Comparison of ENCODE assay signal across 9 cellular contexts in the genomic region with DNA sequence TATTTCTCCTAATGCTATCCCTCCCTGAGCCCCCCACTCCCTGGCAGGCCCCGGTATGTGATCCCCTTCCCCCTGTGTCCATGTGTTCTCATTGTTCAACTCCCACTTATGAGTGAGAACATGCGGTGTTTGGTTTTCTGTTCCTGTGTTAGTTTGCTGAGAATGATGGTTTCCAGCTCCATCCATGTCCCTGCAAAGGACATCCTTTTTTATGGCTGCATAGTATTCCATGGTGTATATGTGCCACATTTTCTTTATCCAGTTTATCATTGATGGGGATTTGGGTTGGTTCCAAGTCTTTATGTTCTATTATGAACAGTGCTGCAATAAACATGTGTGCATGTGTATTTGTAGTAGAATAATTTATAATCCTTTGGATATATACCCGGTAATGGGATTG. TPM values are rescaled to one million over a fixed set of nuclear protein-coding genes. Genes with fewer than 3 reads are reported as not detected.
A peak's percentile ranks its signal among the peaks of the same experiment; 100 is the strongest.
DNase-seq lines count a peak whose midpoint lies in the region; ATAC-seq, FAIRE-seq and TF ChIP-seq lines count a peak whose summit lies in the region.
"Not testable (repeated sequence)": the region's sequence is repeated elsewhere in the genome, so short reads cannot be mapped to it uniquely, and the experiment has no call there.
"Had no signal": no experiment of that assay in that cellular context is flagged by ENCODE, and none has a peak within 500 bp of the region (broad histone marks: within the 10 kb centered on the region; RNA-seq: fewer than 3 reads in every experiment).

No MANE protein-coding gene starts in this region.

- not testable (repeated sequence) for H3K36me3 ChIP-seq in HEK293 (ENCODE audit: control insufficient read depth in 2 of 2, insufficient read depth in 1 of 2, low read length in 2 of 2); K562 (ENCODE audit: control insufficient read depth, insufficient read depth, low read length); esophagus muscularis mucosa

- not testable (repeated sequence) for H3K4me1 Mint-ChIP-seq in WTC11

- not testable (repeated sequence) for BruUV-seq in K562 (replicated peaks; lab: Mats Ljungman, UMichigan)

- not testable (repeated sequence) for TF ChIP-seq EP300 in K562 (IDR thresholded peaks at IDR 0.05; ENCODE audit: low read length); esophagus muscularis mucosa (IDR thresholded peaks at IDR 0.05)

- H3K4me3 Mint-ChIP-seq in WTC11: not testable (repeated sequence)

- H3K4me3 ChIP-seq in HEK293 (ENCODE audit: low read depth, low read length); K562; esophagus muscularis mucosa: not testable (repeated sequence)

- H3K27me3 Mint-ChIP-seq in WTC11 (ENCODE audit: low read depth): peaks cover 14% of the 10 kb centered on the region

- not testable (repeated sequence) for H3K27me3 ChIP-seq in K562 (ENCODE audit: control insufficient read depth in 2 of 2, insufficient read depth in 2 of 2, low read length in 2 of 2); esophagus muscularis mucosa

- H3K4me1 ChIP-seq in HEK293 (ENCODE audit: control insufficient read depth, insufficient read depth, low read length); K562 (replicated peaks in 1 of 2; ENCODE audit: control insufficient read depth in 2 of 2, insufficient read depth in 2 of 2, low read length in 2 of 2); esophagus muscularis mucosa: not testable (repeated sequence)

- not testable (repeated sequence) for DNase-seq in WTC11 (ENCODE audit: low spot score); K562 (ENCODE audit: extremely low read depth in 1 of 4, low spot score in 3 of 4)
- peak; percentile 2 for DNase-seq in esophagus muscularis mucosa (ENCODE audit: extremely low spot score)

- TF ChIP-seq CTCF in HEK293 (tag by site-specific recombination; IDR thresholded peaks at IDR 0.05); WTC11 (IDR thresholded peaks at IDR 0.05); K562 (IDR thresholded peaks at IDR 0.05 in 2 of 3, conservative IDR thresholded peaks at IDR 0.05 in 1 of 3; ENCODE audit: insufficient read depth in 2 of 3, low read depth in 1 of 3, low read length in 3 of 3); esophagus muscularis mucosa (IDR thresholded peaks at IDR 0.05): not testable (repeated sequence)

- not testable (repeated sequence) for H4K20me1 ChIP-seq in K562 (replicated peaks; ENCODE audit: control insufficient read depth, insufficient read depth, low read length)

- not testable (repeated sequence) for H3K27ac ChIP-seq in HEK293 (ENCODE audit: extremely low read depth, low read depth, low read length); K562 (ENCODE audit: extremely low read depth, low read depth, low read length); esophagus muscularis mucosa (replicated peaks in 1 of 4)

- H3K27ac Mint-ChIP-seq in WTC11: not testable (repeated sequence)

- intact Hi-C loops in K562 (cut with micrococcal nuclease); esophagus muscularis mucosa (cut with DNase I): not testable (repeated sequence)

- not testable (repeated sequence) for ATAC-seq in WTC11, K562

- not testable (repeated sequence) for FAIRE-seq in K562 (lab: Jason Lieb, UNC)

- not testable (repeated sequence) for H3K9me3 ChIP-seq in HEK293 (ENCODE audit: control insufficient read depth, insufficient read depth, low read depth, low read length); K562 (replicated peaks; ENCODE audit: control insufficient read depth, insufficient read depth, low read depth, low read length); esophagus muscularis mucosa

- WGBS in K562 (ENCODE audit: insufficient coverage, low coverage, missing lambda C conversion rate): 0% methylated on average over 1 of the region's 3 CpGs
- WGBS in esophagus muscularis mucosa: 94% methylated on average over 3 of the region's 3 CpGs

- peaks cover 16% of the 10 kb centered on the region for H3K9me3 Mint-ChIP-seq in WTC11

- H3K4me2 ChIP-seq in K562 (ENCODE audit: insufficient read depth, low read length): not testable (repeated sequence)

- not testable (repeated sequence) for TF ChIP-seq POLR2A in K562 (conservative IDR thresholded peaks at IDR 0.05); esophagus muscularis mucosa (IDR thresholded peaks at IDR 0.05; ENCODE audit: low read depth)

- TF ChIP-seq RAD21 in K562 (CRISPR knock-in tag; conservative IDR thresholded peaks at IDR 0.05 in 1 of 2, IDR thresholded peaks at IDR 0.05 in 1 of 2): not testable (repeated sequence)

- H3K36me3 Mint-ChIP-seq in WTC11: not testable (repeated sequence)

- H3K9ac ChIP-seq in K562 (ENCODE audit: insufficient read depth in 1 of 2, low read depth in 2 of 2, low read length in 2 of 2): not testable (repeated sequence)

- not testable (repeated sequence) for H3K79me2 ChIP-seq in K562 (ENCODE audit: control insufficient read depth, insufficient read depth, low read length)

- not testable (repeated sequence) for H3K9me1 ChIP-seq in K562 (ENCODE audit: control insufficient read depth, insufficient read depth, low read length)

- CTCF ChIA-PET in HEK293 (lab: Yijun Ruan, JAX); WTC11 (lab: Charles Lee); K562 (lab: Yijun Ruan, JAX; ENCODE audit: low intra/inter-chr PET ratio): not testable (repeated sequence)

- POLR2A ChIA-PET in HEK293 (lab: Yijun Ruan, JAX); WTC11 (lab: Charles Lee): not testable (repeated sequence)
- POLR2A ChIA-PET in K562 (lab: Yijun Ruan, JAX): interaction anchor here (0.6 kb wide), 1 partner anchor 274 kb away, joined by 3 read pairs; no protein-coding TSS in a partner anchor

- not testable (repeated sequence) for H2AFZ ChIP-seq in K562 (ENCODE audit: low read depth, low read length)

- in situ Hi-C loops in K562 (cut with MboI): not testable (repeated sequence)

TF ChIP-seq in HEK293, 187 proteins besides CTCF, POLR2A, EP300 and RAD21:
- peak; percentile 82 for TF ChIP-seq ZNF146 (tag by site-specific recombination; IDR thresholded peaks at IDR 0.05)

TF ChIP-seq in WTC11, 78 proteins besides CTCF, POLR2A, EP300 and RAD21:
- TF ChIP-seq GTF2I (CRISPR knock-in tag; conservative IDR thresholded peaks at IDR 0.05): 0 out of 2 replicates have a peak, but pooled peaks have one; percentile 23

TF ChIP-seq in K562, 482 proteins besides CTCF, POLR2A, EP300 and RAD21:
- TF ChIP-seq ZNF146 (CRISPR knock-in tag; IDR thresholded peaks at IDR 0.05; ENCODE audit: unreplicated experiment): peak; percentile 57

RNA-seq across cellular contexts. Expression of a gene that starts 18.0 kb away (rescaled TPM):
- 1.8 to 3.6 TPM (median 2.3 TPM) in 3 replicates for total RNA-seq in WTC11 (2021)
- total RNA-seq in K562 (2011; cell fraction: chromatin; rRNA removed; ENCODE audit: low replicate concordance): not detected in 2 replicates
- total RNA-seq in K562 (2011; cell fraction: nucleolus; rRNA removed): not detected in 2 replicates
- total RNA-seq in K562 (2011; cell fraction: nucleoplasm; rRNA removed): not detected in 2 replicates
- total RNA-seq in K562 (2014; rRNA removed): not detected in 2 replicates
- not detected in 2 replicates for total RNA-seq in K562 (2014; rRNA removed; fragmentation: Illumina TruSeq; extraction: Trizol)
- not detected in 2 replicates for total RNA-seq in K562 (2015; rRNA removed; fragmentation: Illumina TruSeq; extraction: Trizol)
- total RNA-seq in K562 (2021): 0.29 TPM in 1 of 2 replicates, not detected in the other
- not detected in 2 replicates for polyA plus RNA-seq in K562 (2011; rRNA removed)
- not detected in 2 replicates for polyA plus RNA-seq in K562 (2011; cell fraction: cytosol; rRNA removed)
- polyA plus RNA-seq in K562 (2011; cell fraction: nucleus; rRNA removed): not detected in 2 replicates
- 0.03 and 0.10 TPM in 2 replicates for polyA plus RNA-seq in K562 (2012)
- not detected in 2 replicates for polyA plus RNA-seq in K562 (2014; fragmentation: Illumina TruSeq; extraction: Trizol)
- not detected for polyA plus RNA-seq in K562 (2014; fragmentation: Nextera tagmentation; extraction: Ambion mirVana)
- not detected in 2 replicates for polyA plus RNA-seq in K562 (2014; rRNA removed)
- not detected in 2 replicates for polyA minus RNA-seq in K562 (2011; rRNA and poly(A)+ RNA removed)
- polyA minus RNA-seq in K562 (2011; cell fraction: cytosol; rRNA and poly(A)+ RNA removed): not detected in 2 replicates
- not detected in 2 replicates for polyA minus RNA-seq in K562 (2011; cell fraction: nucleus; rRNA and poly(A)+ RNA removed)
- 1 to 10 TPM in 2 of 4 donors, under 1 TPM in 2; 0.75 to 2.5 (median 1.2) TPM for total RNA-seq in esophagus muscularis mucosa
- total RNA-seq: A172; A673; CD4-positive, alpha-beta memory T cell; CD4-positive, alpha-beta T cell; CD8-positive, alpha-beta T cell had no signal
